ENCODE assay signal across 21 cellular contexts in the genomic region with DNA sequence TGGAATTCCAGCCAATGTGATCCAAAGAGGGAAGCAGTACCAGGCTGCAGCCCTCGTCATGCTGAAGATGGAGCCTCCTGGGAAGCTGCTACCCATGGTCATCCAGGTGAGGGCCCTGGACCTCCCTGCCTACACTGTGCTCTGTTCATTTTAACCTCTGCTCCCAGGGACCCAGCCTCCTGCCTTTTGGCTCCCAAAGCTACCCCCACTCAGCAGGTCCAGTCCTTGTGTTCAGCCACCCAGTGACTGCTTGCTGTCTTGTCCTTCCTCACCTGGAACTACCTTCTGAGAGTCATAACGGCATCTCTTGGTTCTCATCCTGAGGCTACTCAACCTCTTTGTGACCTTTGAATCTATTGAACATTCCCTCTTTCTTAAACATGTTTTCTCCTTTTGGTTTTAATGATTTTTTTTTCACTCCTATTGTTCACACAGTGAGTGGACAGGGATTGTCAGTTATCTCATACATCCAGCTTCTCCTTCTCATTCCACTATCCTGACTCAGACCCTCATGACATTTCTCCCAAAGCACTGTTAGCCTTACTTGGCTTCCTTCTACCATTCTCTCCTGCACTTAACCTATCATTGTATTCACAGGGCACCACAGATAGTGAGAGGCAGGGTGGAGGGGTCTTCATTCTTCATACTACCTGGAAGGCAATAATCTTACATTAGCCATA. TPM values are rescaled to one million over a fixed set of nuclear protein-coding genes. Genes with fewer than 3 reads are reported as not detected.
DNase-seq lines count a peak whose midpoint lies in the region; ATAC-seq and TF ChIP-seq lines count a peak whose summit lies in the region.
"Had no signal": no experiment of that assay in that cellular context is flagged by ENCODE, and none has a peak within 500 bp of the region (broad histone marks: within the 10 kb centered on the region; RNA-seq: fewer than 3 reads in every experiment).

No MANE protein-coding gene starts in this region.

- DNase-seq in AG08396 (ENCODE audit: low spot score): peak; percentile 80
- peak; percentile 42 for DNase-seq in M059J (ENCODE audit: low read depth)
- DNase-seq in epithelial cell of esophagus (ENCODE audit: low read depth): peak; percentile 32
- DNase-seq in kidney tubule cell (ENCODE audit: low spot score): peak; percentile 72
- no peak for DNase-seq in effector memory CD8-positive, alpha-beta T cell
- DNase-seq in activated T-cell treated with anti-CD3 and anti-CD28 coated beads for 4 hours: no peak
- DNase-seq: activated CD4-positive, alpha-beta T cell treated with anti-CD3 and anti-CD28 coated beads for 1 hour; activated effector memory CD4-positive, alpha-beta T cell treated with Interleukin-2 at 50 U/mL for 16 hours; adrenal gland; effector CD8-positive, alpha-beta T cell; H9; Karpas-422; left ventricle myocardium inferior; NCI-H1105; NCI-H2107; NCI-H526 treated with DMSO at 0.1 percent for 48 hours had no signal

- no peaks in the 10 kb centered on the region for H3K27me3 Mint-ChIP-seq in effector memory CD8-positive, alpha-beta T cell
- H3K27me3 Mint-ChIP-seq: central memory CD8-positive, alpha-beta T cell; stimulated activated naive CD8-positive, alpha-beta T cell treated with anti-CD3 and anti-CD28 coated beads, Interleukin-15, Interleukin-2, amounts not matched to agents 100 ng/mL and 50 ng/mL, for 24 hours had no signal

- H3K4me3 ChIP-seq in epithelial cell of esophagus (ENCODE audit: low read length): no peak overlapping the region
- H3K4me3 ChIP-seq: adrenal gland, left ventricle myocardium inferior had no signal

- H3K9me3 Mint-ChIP-seq in effector memory CD8-positive, alpha-beta T cell: no peaks in the 10 kb centered on the region
- H3K9me3 Mint-ChIP-seq: central memory CD8-positive, alpha-beta T cell; H9; stimulated activated naive CD8-positive, alpha-beta T cell treated with anti-CD3 and anti-CD28 coated beads, Interleukin-15, Interleukin-2, amounts not matched to agents 100 ng/mL and 50 ng/mL, for 24 hours had no signal

- H3K4me3 Mint-ChIP-seq in effector memory CD8-positive, alpha-beta T cell: no peak overlapping the region
- H3K4me3 Mint-ChIP-seq: central memory CD8-positive, alpha-beta T cell; H9; stimulated activated naive CD8-positive, alpha-beta T cell treated with anti-CD3 and anti-CD28 coated beads, Interleukin-15, Interleukin-2, amounts not matched to agents 100 ng/mL and 50 ng/mL, for 24 hours had no signal

- H3K36me3 Mint-ChIP-seq in effector memory CD8-positive, alpha-beta T cell (ENCODE audit: insufficient read depth): no peaks in the 10 kb centered on the region

- no peak for ATAC-seq in effector memory CD8-positive, alpha-beta T cell (replicated peaks)
- no peak for ATAC-seq in HG02798 (IDR thresholded peaks at IDR 0.05; ENCODE audit: poor library complexity, unreplicated experiment)
- ATAC-seq in GM19452 (IDR thresholded peaks at IDR 0.05; ENCODE audit: unreplicated experiment): no peak
- ATAC-seq: sciatic nerve had no signal

- H3K27ac Mint-ChIP-seq in effector memory CD8-positive, alpha-beta T cell: no peak overlapping the region
- H3K27ac Mint-ChIP-seq: H9; stimulated activated naive CD8-positive, alpha-beta T cell treated with anti-CD3 and anti-CD28 coated beads, Interleukin-15, Interleukin-2, amounts not matched to agents 100 ng/mL and 50 ng/mL, for 24 hours had no signal

- no peaks in the 10 kb centered on the region for H3K4me1 Mint-ChIP-seq in effector memory CD8-positive, alpha-beta T cell (ENCODE audit: low read depth in 2 of 2)
- H3K4me1 Mint-ChIP-seq: central memory CD8-positive, alpha-beta T cell; H9 had no signal

- no peak for TF ChIP-seq CTCF in epithelial cell of esophagus (IDR thresholded peaks at IDR 0.05; ENCODE audit: insufficient read depth, low read depth, low read length, missing control alignments)

RNA-seq across cellular contexts. Expression of a gene that starts 53.3 kb away (rescaled TPM):
- total RNA-seq in M059J (2014; rRNA removed; shearing (Covaris generic)): 31.5 and 59.5 TPM in 2 replicates

Comparison
In these comparisons a context has a peak if more than half of its experiments do, and no peak if none do; other contexts are left out.
1. DNase-seq: peak in AG08396 (single experiment), M059J (single experiment), epithelial cell of esophagus (single experiment) and kidney tubule cell (single experiment); none in effector memory CD8-positive, alpha-beta T cell (0 of 3) and activated T-cell treated with anti-CD3 and anti-CD28 coated beads for 4 hours (single experiment).